Comparison of ENCODE assay signal across 11 cellular contexts in genomic region chr7:4265676-4266075, GRCh38.
DNase-seq lines count a peak whose midpoint lies in the region; ATAC-seq and TF ChIP-seq lines count a peak whose summit lies in the region.
"Had no signal": no experiment of that assay in that cellular context is flagged by ENCODE, and none has a peak within 500 bp of the region (broad histone marks: within the 10 kb centered on the region; RNA-seq: fewer than 3 reads in every experiment).

No MANE protein-coding gene starts in this region.

- DNase-seq in activated CD8-positive, alpha-beta memory T cell treated with anti-CD3 and anti-CD28 coated beads for 24 hours: peak; percentile 19
- no peak for DNase-seq in activated CD8-positive, alpha-beta memory T cell treated with anti-CD3 and anti-CD28 coated beads, Interleukin-2, amount 50 U/mL, for 48 hours
- DNase-seq in H9 (no peak), islet precursor cell (peak; percentile 47), sciatic nerve (ENCODE audit: low spot score) (peak; percentile 39), chondrocyte (ENCODE audit: low spot score) (no peak), germinal center (ENCODE audit: low spot score) (no peak)
- no peak for DNase-seq in activated naive CD8-positive, alpha-beta T cell treated with anti-CD3 and anti-CD28 coated beads for 36 hours
- DNase-seq: Caco-2; CD8-positive, alpha-beta memory T cell had no signal

- no peak overlapping the region for H3K4me2 ChIP-seq in H9 (ENCODE audit: insufficient read depth, insufficient read length, low read length)

- intact Hi-C loops in sciatic nerve (cut with DNase I): no loop called here

- H2AFZ ChIP-seq in H9 (ENCODE audit: low read length): no peak overlapping the region

- H3K27me3 Mint-ChIP-seq in H9 (ENCODE audit: low read depth) (no peaks in the 10 kb centered on the region; the same call in 1 of the 2 replicates), chondrocyte (ENCODE audit: low read depth) (no peaks in the 10 kb centered on the region)
- H3K27me3 Mint-ChIP-seq in activated naive CD8-positive, alpha-beta T cell treated with anti-CD3 and anti-CD28 coated beads for 36 hours: peaks cover 17% of the 10 kb centered on the region

- no peak overlapping the region for H2BK12ac ChIP-seq in H9 (ENCODE audit: insufficient read length, low read depth, low read length)

- H4K8ac ChIP-seq in H9 (replicated peaks; ENCODE audit: insufficient read length, low read depth, low read length): no peak overlapping the region

- peaks cover 13% of the 10 kb centered on the region in 2 experiments for H3K4me1 Mint-ChIP-seq in H9
- no peaks in the 10 kb centered on the region for H3K4me1 Mint-ChIP-seq in chondrocyte (ENCODE audit: low read depth)
- H3K4me1 Mint-ChIP-seq in activated naive CD8-positive, alpha-beta T cell treated with anti-CD3 and anti-CD28 coated beads for 36 hours: no peaks in the 10 kb centered on the region
- H3K4me1 Mint-ChIP-seq: CD8-positive, alpha-beta memory T cell had no signal

- no peaks in the 10 kb centered on the region for H3K23me2 ChIP-seq in H9 (ENCODE audit: insufficient read length, low read depth, low read length, poor library complexity, severe bottlenecking)

- no peak overlapping the region for H3K9ac ChIP-seq in H9 (ENCODE audit: extremely low read depth, insufficient read length, low read length)

- ATAC-seq in sciatic nerve: no peak

- no peaks in the 10 kb centered on the region for H3K27me3 ChIP-seq in H9 (ENCODE audit: insufficient read depth, low read length)

- no peaks in the 10 kb centered on the region for H3K4me1 ChIP-seq in H9 (ENCODE audit: insufficient read depth, low read length)
- H3K4me1 ChIP-seq: Caco-2 had no signal

- no peak overlapping the region for H3K27ac ChIP-seq in H9 (ENCODE audit: insufficient read length, low read depth, low read length)
- H3K27ac ChIP-seq: 22Rv1 had no signal

- H3K56ac ChIP-seq in H9 (ENCODE audit: insufficient read length, low read depth, low read length): no peak overlapping the region

- H3K27ac Mint-ChIP-seq in H9 (peak overlapping the region in 2 of 3 experiments; percentile 15 to 24; a peak in 1 of 7 replicates), chondrocyte (ENCODE audit: unreplicated experiment) (no peak overlapping the region)
- no peak overlapping the region for H3K27ac Mint-ChIP-seq in activated naive CD8-positive, alpha-beta T cell treated with anti-CD3 and anti-CD28 coated beads for 36 hours
- H3K27ac Mint-ChIP-seq: CD8-positive, alpha-beta memory T cell had no signal

- no peaks in the 10 kb centered on the region for H4K20me1 ChIP-seq in H9 (ENCODE audit: control insufficient read depth, insufficient read depth, insufficient read length)

- H3K14ac ChIP-seq in H9 (ENCODE audit: insufficient read depth, low read length): no peak overlapping the region; the same call in 1 of the 2 replicates

- no peaks in the 10 kb centered on the region for H3K36me3 Mint-ChIP-seq in H9 (ENCODE audit: insufficient read depth in 1 of 3, low read depth in 3 of 3)
- no peaks in the 10 kb centered on the region for H3K36me3 Mint-ChIP-seq in chondrocyte (ENCODE audit: low read depth)
- H3K36me3 Mint-ChIP-seq in activated naive CD8-positive, alpha-beta T cell treated with anti-CD3 and anti-CD28 coated beads for 36 hours: no peaks in the 10 kb centered on the region
- H3K36me3 Mint-ChIP-seq: CD8-positive, alpha-beta memory T cell had no signal

- no peak overlapping the region for H3T11ph ChIP-seq in H9 (ENCODE audit: low read length)

- H3K4me3 Mint-ChIP-seq in H9 (no peak overlapping the region), chondrocyte (ENCODE audit: unreplicated experiment) (no peak overlapping the region)
- H3K4me3 Mint-ChIP-seq in activated naive CD8-positive, alpha-beta T cell treated with anti-CD3 and anti-CD28 coated beads for 36 hours: no peak overlapping the region
- H3K4me3 Mint-ChIP-seq: CD8-positive, alpha-beta memory T cell had no signal

- no peaks in the 10 kb centered on the region for H3K79me2 ChIP-seq in H9 (ENCODE audit: insufficient read depth, low read length)

- no peak overlapping the region for H3K18ac ChIP-seq in H9 (ENCODE audit: insufficient read length, low read depth, low read length)

- no peak overlapping the region for H2AK5ac ChIP-seq in H9 (ENCODE audit: insufficient read length, low read length)

- H4K91ac ChIP-seq in H9 (ENCODE audit: insufficient read length, low read depth, low read length): no peak overlapping the region

- TF ChIP-seq CTCF in H9 (conservative IDR thresholded peaks at IDR 0.05): no peak
- TF ChIP-seq CTCF in chondrocyte (IDR thresholded peaks at IDR 0.05): no peak

- H3K79me1 ChIP-seq in H9 (ENCODE audit: insufficient read depth, low read depth, low read length, poor library complexity, severe bottlenecking): no peaks in the 10 kb centered on the region

- no peak overlapping the region for H2BK5ac ChIP-seq in H9 (ENCODE audit: insufficient read length, low read length)

- H3K9me3 ChIP-seq in H9 (ENCODE audit: control insufficient read depth, low read depth, low read length): no peaks in the 10 kb centered on the region
- H3K9me3 ChIP-seq: Caco-2 had no signal

- H2BK15ac ChIP-seq in H9 (ENCODE audit: low read depth, low read length): no peak overlapping the region

- H3K9me3 Mint-ChIP-seq in H9: no peaks in the 10 kb centered on the region
- no peaks in the 10 kb centered on the region for H3K9me3 Mint-ChIP-seq in chondrocyte (ENCODE audit: low read depth)
- peaks cover 1% of the 10 kb centered on the region for H3K9me3 Mint-ChIP-seq in activated naive CD8-positive, alpha-beta T cell treated with anti-CD3 and anti-CD28 coated beads for 36 hours
- H3K9me3 Mint-ChIP-seq: CD8-positive, alpha-beta memory T cell had no signal

- H2BK120ac ChIP-seq in H9 (ENCODE audit: low read depth, low read length, poor library complexity, severe bottlenecking): no peak overlapping the region

- H2BK20ac ChIP-seq in H9 (ENCODE audit: low read depth, low read length, poor library complexity, severe bottlenecking): no peak overlapping the region

- WGBS in H9 (ENCODE audit: extremely low coverage, insufficient read length, low lambda C conversion rate): no CpG with 5 or more reads among the region's 15 CpGs

- no peak overlapping the region for H3K4ac ChIP-seq in H9 (ENCODE audit: low read depth, low read length)

- no peak overlapping the region for H3K23ac ChIP-seq in H9 (ENCODE audit: insufficient read length, low read depth, low read length)

- H4K5ac ChIP-seq in H9 (ENCODE audit: insufficient read length, low read depth, low read length): no peak overlapping the region

Comparison
In these comparisons a context has a peak if more than half of its experiments do, and no peak if none do; other contexts are left out.
1. DNase-seq: peak in activated CD8-positive, alpha-beta memory T cell treated with anti-CD3 and anti-CD28 coated beads for 24 hours (single experiment), islet precursor cell (single experiment) and sciatic nerve (single experiment); none in activated CD8-positive, alpha-beta memory T cell treated with anti-CD3 and anti-CD28 coated beads, Interleukin-2, amount 50 U/mL, for 48 hours (single experiment), H9 (single experiment), chondrocyte (single experiment), activated naive CD8-positive, alpha-beta T cell treated with anti-CD3 and anti-CD28 coated beads for 36 hours (single experiment) and germinal center (single experiment).
2. H3K27ac Mint-ChIP-seq: peak in H9 (2 of 3); none in chondrocyte (single experiment) and activated naive CD8-positive, alpha-beta T cell treated with anti-CD3 and anti-CD28 coated beads for 36 hours (single experiment).